10 cellular contexts compared by ENCODE assay signal in genomic region chr11:1570531-1570895, GRCh38. TPM values are rescaled to one million over a fixed set of nuclear protein-coding genes. Genes with fewer than 3 reads are reported as not detected.
DNase-seq lines count a peak whose midpoint lies in the region; ATAC-seq and TF ChIP-seq lines count a peak whose summit lies in the region.
"Had no signal": no experiment of that assay in that cellular context is flagged by ENCODE, and none has a peak within 500 bp of the region (broad histone marks: within the 10 kb centered on the region; RNA-seq: fewer than 3 reads in every experiment).

No MANE protein-coding gene starts in this region.

- peaks cover 19% of the 10 kb centered on the region for H3K4me1 Mint-ChIP-seq in activated T-cell treated with anti-CD3 and anti-CD28 coated beads, Interleukin-2, amount 50 U/mL, for 4 hours (ENCODE audit: low read depth)

- no peaks in the 10 kb centered on the region for H3K9me2 ChIP-seq in HCT116 (ENCODE audit: insufficient read depth)

- H3K27me3 ChIP-seq in HCT116 (ENCODE audit: insufficient read depth, low read length) (no peaks in the 10 kb centered on the region), iPS DF 6.9 (ENCODE audit: control insufficient read depth, insufficient read depth, low read length) (peaks cover 17% of the 10 kb centered on the region), smooth muscle cell (ENCODE audit: low read depth) (peaks cover 29% of the 10 kb centered on the region)
- H3K27me3 ChIP-seq: pancreas had no signal

- H3K9me3 ChIP-seq in HCT116 (ENCODE audit: control insufficient read depth in 1 of 2, insufficient read depth in 1 of 2, low read depth in 1 of 2, low read length in 2 of 2) = no peaks in the 10 kb centered on the region
- H3K9me3 ChIP-seq in iPS DF 6.9 (ENCODE audit: control insufficient read depth, insufficient read depth, low read length) = no peaks in the 10 kb centered on the region
- H3K9me3 ChIP-seq in smooth muscle cell (replicated peaks; ENCODE audit: low read depth) = no peaks in the 10 kb centered on the region
- H3K9me3 ChIP-seq: pancreas had no signal

- TF ChIP-seq CTCF in HCT116 (IDR thresholded peaks at IDR 0.05 in 2 of 3, conservative IDR thresholded peaks at IDR 0.05 in 1 of 3; ENCODE audit: borderline replicate concordance in 1 of 3, insufficient read depth in 1 of 3, low read depth in 2 of 3, low read length in 2 of 3) (no peak), smooth muscle cell (IDR thresholded peaks at IDR 0.05; ENCODE audit: borderline replicate concordance, insufficient read depth, poor library complexity, severe bottlenecking) (no peak)

- no peak overlapping the region for H2AFZ ChIP-seq in HCT116 (ENCODE audit: low read depth, low read length, poor library complexity, severe bottlenecking)
- H2AFZ ChIP-seq in smooth muscle cell (ENCODE audit: low read depth) = no peak overlapping the region

- POLR2A ChIA-PET in HCT116 (lab: Charles Lee) = no interaction called here

- DNase-seq in HCT116 (ENCODE audit: low read depth, low spot score) (no peak), iPS DF 6.9 (ENCODE audit: low read depth, low spot score) (no peak), smooth muscle cell (lab: John Stamatoyannopoulos, UW; ENCODE audit: unreplicated experiment) (no peak), D341Med (ENCODE audit: low spot score) (no peak), DMS153 (lab: John Stamatoyannopoulos, UW) (no peak), NCI-H1048 (lab: John Stamatoyannopoulos, UW) (no peak), kidney glomerular epithelial cell (lab: John Stamatoyannopoulos, UW) (no peak)
- DNase-seq in activated T-cell treated with anti-CD3 and anti-CD28 coated beads, Interleukin-2, amount 50 U/mL, for 4 hours = no peak
- DNase-seq: NCI-H2029 had no signal

- ATAC-seq in HCT116 = no peak
- ATAC-seq in activated T-cell treated with anti-CD3 and anti-CD28 coated beads, Interleukin-2, amount 50 U/mL, for 4 hours = no peak

- WGBS in iPS DF 6.9 (ENCODE audit: insufficient coverage, insufficient read length) = no CpG with 5 or more reads among the region's 8 CpGs
- 90% methylated on average over 7 of the region's 8 CpGs for WGBS in smooth muscle cell (ENCODE audit: low lambda C conversion rate)

- no peak for TF ChIP-seq POLR2A in HCT116 (IDR thresholded peaks at IDR 0.05; ENCODE audit: borderline replicate concordance, extremely low read depth, insufficient read depth, insufficient read length)

- CTCF ChIA-PET in HCT116 (lab: Charles Lee) = no interaction called here

- H3K9me3 Mint-ChIP-seq in activated T-cell treated with anti-CD3 and anti-CD28 coated beads, Interleukin-2, amount 50 U/mL, for 4 hours = no peaks in the 10 kb centered on the region

- no peaks in the 10 kb centered on the region for H3F3A ChIP-seq in smooth muscle cell (ENCODE audit: low read depth)

- H3K36me3 Mint-ChIP-seq in activated T-cell treated with anti-CD3 and anti-CD28 coated beads, Interleukin-2, amount 50 U/mL, for 4 hours (ENCODE audit: insufficient read depth) = no peaks in the 10 kb centered on the region

- H3K9ac ChIP-seq in HCT116 (ENCODE audit: low read length) (peak overlapping the region; percentile 77; the same call in 1 of the 2 replicates), smooth muscle cell (ENCODE audit: low read depth) (no peak overlapping the region)

- BruUV-seq in HCT116 (replicated peaks; lab: Mats Ljungman, UMichigan) = TSS peak; percentile 61

- H4K20me1 ChIP-seq in HCT116 (ENCODE audit: insufficient read depth) = no peaks in the 10 kb centered on the region
- H4K20me1 ChIP-seq in smooth muscle cell (ENCODE audit: low read depth) = peaks cover 56% of the 10 kb centered on the region

- H3K4me2 ChIP-seq in HCT116 (ENCODE audit: low read length) = peak overlapping the region; percentile 88
- H3K4me2 ChIP-seq in smooth muscle cell = peak overlapping the region; percentile 81

- RAD21 ChIA-PET in HCT116 (lab: Charles Lee; ENCODE audit: low non-redundant PET in 1 of 2, low total read pairs in 2 of 2, uncharacterized antibody in 2 of 2, unreplicated experiment in 2 of 2) = no interaction called here

- intact Hi-C loops in HCT116 (cut with micrococcal nuclease) = no loop called here

- peaks cover 16 to 29% of the 10 kb centered on the region in 2 experiments; a peak in 3 of 4 replicates for H3K4me1 ChIP-seq in HCT116 (ENCODE audit: control insufficient read depth in 1 of 2, insufficient read depth in 2 of 2, low read length in 2 of 2)
- peaks cover 22% of the 10 kb centered on the region for H3K4me1 ChIP-seq in iPS DF 6.9 (ENCODE audit: control insufficient read depth, insufficient read depth, low read length)
- no peaks in the 10 kb centered on the region for H3K4me1 ChIP-seq in smooth muscle cell (ENCODE audit: low read depth)

- H3K27me3 Mint-ChIP-seq in activated T-cell treated with anti-CD3 and anti-CD28 coated beads, Interleukin-2, amount 50 U/mL, for 4 hours (ENCODE audit: low read depth) = no peaks in the 10 kb centered on the region

- H3K4me3 Mint-ChIP-seq in activated T-cell treated with anti-CD3 and anti-CD28 coated beads, Interleukin-2, amount 50 U/mL, for 4 hours = peak overlapping the region; percentile 73

- no peak for TF ChIP-seq RAD21 in HCT116 (IDR thresholded peaks at IDR 0.05; ENCODE audit: low read depth)

- H3K36me3 ChIP-seq in HCT116 (ENCODE audit: control insufficient read depth in 1 of 2, insufficient read depth in 2 of 2, low read length in 2 of 2) (no peaks in the 10 kb centered on the region), iPS DF 6.9 (ENCODE audit: control insufficient read depth, insufficient read depth, low read length) (no peaks in the 10 kb centered on the region), smooth muscle cell (ENCODE audit: low read depth) (no peaks in the 10 kb centered on the region)
- H3K36me3 ChIP-seq: pancreas had no signal

- H3K27ac ChIP-seq in HCT116 (ENCODE audit: low read depth, low read length) (no peak overlapping the region), iPS DF 6.9 (ENCODE audit: low read length) (no peak overlapping the region), smooth muscle cell (ENCODE audit: low read depth) (no peak overlapping the region)

- peaks cover 3% of the 10 kb centered on the region; the same call in 1 of the 2 replicates for H3K79me2 ChIP-seq in HCT116 (ENCODE audit: insufficient read depth, low read length)
- H3K79me2 ChIP-seq in smooth muscle cell (ENCODE audit: low read depth) = peaks cover 6% of the 10 kb centered on the region

- peak overlapping the region; percentile 65 to 70; a peak in 2 of 4 replicates for H3K4me3 ChIP-seq in HCT116 (replicated peaks in 1 of 2; ENCODE audit: low read depth in 1 of 2, low read length in 2 of 2)
- peak overlapping the region; percentile 49; the same call in 1 of the 2 replicates for H3K4me3 ChIP-seq in iPS DF 6.9 (ENCODE audit: low read length)
- peak overlapping the region; percentile 53 for H3K4me3 ChIP-seq in smooth muscle cell

TF ChIP-seq in HCT116, 20 proteins besides CTCF, POLR2A, EP300 and RAD21:
- TF ChIP-seq POLR2AphosphoS5 (IDR thresholded peaks at IDR 0.05; ENCODE audit: low read depth, low read length) (no peak), EGR1 (IDR thresholded peaks at IDR 0.05; ENCODE audit: low read depth) (no peak), MAX (IDR thresholded peaks at IDR 0.05) (no peak), SP1 (IDR thresholded peaks at IDR 0.05; ENCODE audit: low read depth) (no peak), ELF1 (IDR thresholded peaks at IDR 0.05; ENCODE audit: borderline replicate concordance, low read depth) (no peak)

RNA-seq across cellular contexts. Expression of gene DUSP8, which starts 1.6 kb away (rescaled TPM):
- total RNA-seq in HCT116 (2021; ENCODE audit: unreplicated experiment) = 10.2 TPM
- 14.7 and 19.3 TPM in 2 replicates for polyA plus RNA-seq in HCT116 (2012)
- 1 to 10 TPM; 5.4 to 6.0 (median 5.7) TPM for total RNA-seq in activated T-cell treated with anti-CD3 and anti-CD28 coated beads, Interleukin-2, amount 50 U/mL, for 4 hours
- total RNA-seq in smooth muscle cell = 2.2 and 6.3 TPM in 2 replicates
- 5.0 and 8.2 TPM in 2 replicates for polyA plus RNA-seq in smooth muscle cell

RNA-seq across cellular contexts. Expression of gene KRTAP5-1, which starts 14.6 kb away (rescaled TPM):
- total RNA-seq in HCT116 (2021; ENCODE audit: unreplicated experiment) = not detected
- 0.06 and 0.23 TPM in 2 replicates for polyA plus RNA-seq in HCT116 (2012)
- total RNA-seq in activated T-cell treated with anti-CD3 and anti-CD28 coated beads, Interleukin-2, amount 50 U/mL, for 4 hours = not detected
- total RNA-seq in smooth muscle cell = not detected in 2 replicates
- 0.45 TPM in 1 of 2 replicates, not detected in the other for polyA plus RNA-seq in smooth muscle cell
- total RNA-seq: pancreas had no signal

RNA-seq across cellular contexts. Expression of gene KRTAP5-2, which starts 27.6 kb away (rescaled TPM):
- not detected for total RNA-seq in HCT116 (2021; ENCODE audit: unreplicated experiment)
- 0.05 and 0.06 TPM in 2 replicates for polyA plus RNA-seq in HCT116 (2012)
- not detected for total RNA-seq in activated T-cell treated with anti-CD3 and anti-CD28 coated beads, Interleukin-2, amount 50 U/mL, for 4 hours
- total RNA-seq in smooth muscle cell = not detected in 2 replicates
- 0.14 TPM in 1 of 2 replicates, not detected in the other for polyA plus RNA-seq in smooth muscle cell
- total RNA-seq: pancreas had no signal

RNA-seq across cellular contexts. Expression of gene KRTAP5-3, which starts 37.8 kb away (rescaled TPM):
- not detected for total RNA-seq in HCT116 (2021; ENCODE audit: unreplicated experiment)
- polyA plus RNA-seq in HCT116 (2012) = not detected in 2 replicates
- total RNA-seq in activated T-cell treated with anti-CD3 and anti-CD28 coated beads, Interleukin-2, amount 50 U/mL, for 4 hours = not detected
- total RNA-seq in smooth muscle cell = not detected in 2 replicates
- polyA plus RNA-seq in smooth muscle cell = not detected in 2 replicates
- total RNA-seq: pancreas had no signal
- polyA plus RNA-seq: pancreas had no signal

RNA-seq across cellular contexts. Expression of gene KRTAP5-4, which starts 51.4 kb away (rescaled TPM):
- not detected for total RNA-seq in HCT116 (2021; ENCODE audit: unreplicated experiment)
- polyA plus RNA-seq in HCT116 (2012) = not detected in 2 replicates
- not detected for total RNA-seq in activated T-cell treated with anti-CD3 and anti-CD28 coated beads, Interleukin-2, amount 50 U/mL, for 4 hours
- not detected in 2 replicates for total RNA-seq in smooth muscle cell
- not detected in 2 replicates for polyA plus RNA-seq in smooth muscle cell
- total RNA-seq: pancreas had no signal
- polyA plus RNA-seq: pancreas had no signal
